12 cellular contexts compared by ENCODE assay signal in the genomic region with DNA sequence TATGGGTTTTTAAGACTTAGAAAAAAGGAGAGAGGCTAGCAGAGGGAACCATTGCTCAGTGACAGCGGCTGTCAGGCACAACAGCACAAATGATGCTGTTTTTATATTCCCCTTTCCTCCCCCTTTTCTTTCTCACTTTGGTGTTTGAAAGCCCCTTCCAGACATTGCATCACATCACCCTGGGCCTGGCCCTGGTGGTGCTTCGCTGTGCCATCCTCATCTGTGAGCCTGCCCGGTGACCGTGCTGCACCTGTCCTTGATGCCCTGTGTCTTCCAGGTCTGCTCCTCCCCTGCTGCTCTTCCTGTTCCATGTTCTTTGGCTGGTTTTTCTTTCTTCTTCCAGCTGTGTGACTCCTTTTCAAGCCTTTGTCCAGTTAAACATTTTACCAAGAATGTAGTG. TPM values are rescaled to one million over a fixed set of nuclear protein-coding genes. Genes with fewer than 3 reads are reported as not detected.
A peak's percentile ranks its signal among the peaks of the same experiment; 100 is the strongest.
DNase-seq lines count a peak whose midpoint lies in the region; TF ChIP-seq lines count a peak whose summit lies in the region.
"Had no signal": no experiment of that assay in that cellular context is flagged by ENCODE, and none has a peak within 500 bp of the region (broad histone marks: within the 10 kb centered on the region; RNA-seq: fewer than 3 reads in every experiment).

No MANE protein-coding gene starts in this region.

- H3K9me3 Mint-ChIP-seq in MCF 10A (ENCODE audit: unreplicated experiment) (no peaks in the 10 kb centered on the region), neural progenitor cell (no peaks in the 10 kb centered on the region), type B pancreatic cell (no peaks in the 10 kb centered on the region)
- H3K9me3 Mint-ChIP-seq: activated T-helper 2 cell treated with anti-CD3 and anti-CD28 coated beads, Interferon-gamma antibody, Interleukin-2, Interleukin-4, amounts not matched to agents 10 μg/mL and 5 μg/mL and 100 μg/mL, durations not matched to agents 14 hours and 24 hours and 36 hours; immature natural killer cell had no signal

- H2AFZ ChIP-seq in neural progenitor cell (replicated peaks), result no peak overlapping the region

- H3K9me3 ChIP-seq in breast epithelium (no peaks in the 10 kb centered on the region), neural progenitor cell (ENCODE audit: low read depth) (no peaks in the 10 kb centered on the region)

- no peaks in the 10 kb centered on the region for H3K4me1 Mint-ChIP-seq in MCF 10A (ENCODE audit: insufficient read depth, unreplicated experiment)
- H3K4me1 Mint-ChIP-seq in neural progenitor cell, result peaks cover 23% of the 10 kb centered on the region
- peaks cover 8% of the 10 kb centered on the region for H3K4me1 Mint-ChIP-seq in type B pancreatic cell (ENCODE audit: unreplicated experiment)

- H3K79me2 ChIP-seq in neural progenitor cell (ENCODE audit: low read depth), result peaks cover 71% of the 10 kb centered on the region

- no peak overlapping the region for H3K9ac ChIP-seq in neural progenitor cell

- H4K20me1 ChIP-seq in neural progenitor cell (ENCODE audit: low read depth), result peaks cover 60% of the 10 kb centered on the region

- H3K4me3 Mint-ChIP-seq in MCF 10A (ENCODE audit: unreplicated experiment), result no peak overlapping the region
- H3K4me3 Mint-ChIP-seq in neural progenitor cell, result no peak overlapping the region
- no peak overlapping the region for H3K4me3 Mint-ChIP-seq in type B pancreatic cell
- H3K4me3 Mint-ChIP-seq: immature natural killer cell had no signal

- no peaks in the 10 kb centered on the region for H3K27me3 ChIP-seq in breast epithelium
- no peaks in the 10 kb centered on the region for H3K27me3 ChIP-seq in dorsolateral prefrontal cortex
- H3K27me3 ChIP-seq in neural progenitor cell, result no peaks in the 10 kb centered on the region

- H3K36me3 Mint-ChIP-seq in MCF 10A (ENCODE audit: insufficient read depth, unreplicated experiment) (peaks cover 64% of the 10 kb centered on the region), neural progenitor cell (peaks cover 22% of the 10 kb centered on the region), type B pancreatic cell (peaks cover 13% of the 10 kb centered on the region)

- H3F3A ChIP-seq in neural progenitor cell (ENCODE audit: low read depth), result no peaks in the 10 kb centered on the region

- POLR2A ChIA-PET in MCF 10A (lab: Yijun Ruan, JAX), result no interaction called here

- no peak overlapping the region for H3K4me2 ChIP-seq in neural progenitor cell

- no TSS peak for BruUV-seq in MCF 10A (replicated peaks; lab: Mats Ljungman, UMichigan)

- in situ Hi-C loops in GM13977 (cut with MboI; ENCODE audit: low pct_unique_long_range_greater_than_20kb, low sequenced_read_pairs, unreplicated experiment), result no loop called here

- TF ChIP-seq CTCF in MCF 10A (IDR thresholded peaks at IDR 0.05; ENCODE audit: unreplicated experiment), result no peak
- TF ChIP-seq CTCF in breast epithelium (IDR thresholded peaks at IDR 0.05), result no peak
- no peak for TF ChIP-seq CTCF in dorsolateral prefrontal cortex (IDR thresholded peaks at IDR 0.05 in 54 of 56, conservative IDR thresholded peaks at IDR 0.05 in 2 of 56; ENCODE audit: low read depth in 1 of 56, partially characterized antibody in 56 of 56)
- no peak for TF ChIP-seq CTCF in neural progenitor cell (IDR thresholded peaks at IDR 0.05)
- TF ChIP-seq CTCF in type B pancreatic cell (conservative IDR thresholded peaks at IDR 0.05), result no peak
- TF ChIP-seq CTCF in GM13977 (IDR thresholded peaks at IDR 0.05; ENCODE audit: extremely low read depth, insufficient read depth, missing control alignments), result no peak

- no peaks in the 10 kb centered on the region for H3K27me3 Mint-ChIP-seq in MCF 10A (ENCODE audit: insufficient read depth, unreplicated experiment)
- H3K27me3 Mint-ChIP-seq in neural progenitor cell (ENCODE audit: insufficient read depth, low read depth), result no peaks in the 10 kb centered on the region
- H3K27me3 Mint-ChIP-seq in type B pancreatic cell, result no peaks in the 10 kb centered on the region

- H3K4me1 ChIP-seq in breast epithelium (no peaks in the 10 kb centered on the region), neural progenitor cell (no peaks in the 10 kb centered on the region)

- CTCF ChIA-PET in MCF 10A (lab: Yijun Ruan, JAX), result interaction anchor here (0.6 kb wide), 1 partner anchor 9 kb away, joined by 3 read pairs; no protein-coding TSS in a partner anchor

- intact Hi-C loops in MCF 10A (cut with micrococcal nuclease), result no loop called here
- intact Hi-C loops in breast epithelium (cut with DNase I; ENCODE audit: low total_unique reads), result no loop called here
- intact Hi-C loops in dorsolateral prefrontal cortex (cut with DNase I), result no loop called here

- H3K36me3 ChIP-seq in breast epithelium (no peaks in the 10 kb centered on the region), neural progenitor cell (no peaks in the 10 kb centered on the region)

- H3K27ac ChIP-seq in breast epithelium (peak overlapping the region in 1 of 2 donors; percentile 43), dorsolateral prefrontal cortex (peak overlapping the region in 56 of 59 donors; percentile 8 to 88 (median 73)), neural progenitor cell (no peak overlapping the region)

- peak overlapping the region; percentile 51 for H3K27ac Mint-ChIP-seq in MCF 10A (ENCODE audit: low read depth, unreplicated experiment)
- peak overlapping the region; percentile 6 for H3K27ac Mint-ChIP-seq in neural progenitor cell
- peak overlapping the region; percentile 21 for H3K27ac Mint-ChIP-seq in type B pancreatic cell
- H3K27ac Mint-ChIP-seq: activated T-helper 2 cell treated with anti-CD3 and anti-CD28 coated beads, Interferon-gamma antibody, Interleukin-2, Interleukin-4, amounts not matched to agents 10 μg/mL and 5 μg/mL and 100 μg/mL, durations not matched to agents 14 hours and 24 hours and 36 hours had no signal

- DNase-seq in MCF 10A (ENCODE audit: unreplicated experiment) (no peak), breast epithelium (ENCODE audit: low spot score in 2 of 2) (no peak), dorsolateral prefrontal cortex (peak in 1 of 10 donors; percentile 54), neural progenitor cell (ENCODE audit: low spot score) (no peak), type B pancreatic cell (ENCODE audit: extremely low spot score, unreplicated experiment) (no peak), D341Med (ENCODE audit: low spot score) (no peak), DMS114 treated with DMSO at 0.1 percent for 48 hours (lab: John Stamatoyannopoulos, UW; ENCODE audit: unreplicated experiment) (no peak), GM13977 (ENCODE audit: low spot score) (no peak)
- DNase-seq: activated CD4-positive, alpha-beta T cell treated with anti-CD3 and anti-CD28 coated beads for 48 hours; immature natural killer cell; NCI-H2081 had no signal

- TF ChIP-seq POLR2A in breast epithelium (IDR thresholded peaks at IDR 0.05), result no peak

- H3K4me3 ChIP-seq in breast epithelium (no peak overlapping the region), dorsolateral prefrontal cortex (peak overlapping the region in 17 of 59 donors; percentile 7 to 28 (median 18)), neural progenitor cell (no peak overlapping the region)

RNA-seq across cellular contexts. Expression of gene KLC1, which starts 24.8 kb away (rescaled TPM):
- total RNA-seq in MCF 10A (2022), result 216 and 220 TPM in 2 replicates
- 100 to 1,000 TPM; 222 to 275 (median 253) TPM for total RNA-seq in breast epithelium
- total RNA-seq in dorsolateral prefrontal cortex, result 100 to 1,000 TPM; 362 to 692 (median 542) TPM
- total RNA-seq in neural progenitor cell (ENCODE audit: low replicate concordance), result 163 and 232 TPM in 2 replicates
- total RNA-seq in type B pancreatic cell (ENCODE audit: low replicate concordance), result 125 and 145 TPM in 2 replicates
